29 cellular contexts compared by ENCODE assay signal in the genomic region with DNA sequence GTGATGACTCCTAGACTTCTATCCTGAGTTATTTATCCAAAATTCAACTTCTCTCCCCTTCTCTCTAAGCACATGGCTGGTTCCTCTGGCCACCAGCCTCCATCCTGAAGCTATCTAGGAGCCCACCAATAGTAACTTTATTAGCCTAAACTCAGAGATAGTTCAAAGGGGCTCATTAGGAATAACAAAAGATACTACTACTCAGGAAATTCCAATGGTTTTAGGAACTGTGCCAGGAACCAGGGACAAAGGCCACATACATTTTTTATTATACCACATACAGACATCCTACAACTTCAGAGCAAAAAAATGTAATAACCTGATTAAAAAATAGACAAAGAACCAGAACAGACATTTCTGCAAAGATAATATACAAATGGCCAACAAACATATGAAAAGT. TPM values are rescaled to one million over a fixed set of nuclear protein-coding genes. Genes with fewer than 3 reads are reported as not detected.
DNase-seq lines count a peak whose midpoint lies in the region; ATAC-seq and TF ChIP-seq lines count a peak whose summit lies in the region.
"Had no signal": no experiment of that assay in that cellular context is flagged by ENCODE, and none has a peak within 500 bp of the region (broad histone marks: within the 10 kb centered on the region; RNA-seq: fewer than 3 reads in every experiment).

No MANE protein-coding gene starts in this region.

- peaks cover 31% of the 10 kb centered on the region for H3K36me3 Mint-ChIP-seq in activated CD8-positive, alpha-beta T cell treated with anti-CD3 and anti-CD28 coated beads, Interleukin-2, amount 10 ng/mL, durations not matched to agents 7 days and 5 days (ENCODE audit: low read depth)

- H3K4me1 ChIP-seq in HUES6 (ENCODE audit: control insufficient read depth, insufficient read depth, low read length) (peaks cover 8% of the 10 kb centered on the region), gastrocnemius medialis (no peaks in the 10 kb centered on the region)
- H3K4me1 ChIP-seq: A549, left ventricle myocardium inferior, tibial nerve had no signal

- 0 out of 2 replicates have a peak overlapping the region, but pooled peaks have one; percentile 5 for H3K27ac ChIP-seq in HUES6 (ENCODE audit: low read depth, low read length)
- H3K27ac ChIP-seq in gastrocnemius medialis: no peak overlapping the region
- H3K27ac ChIP-seq: A549, left ventricle myocardium inferior, PC-9, tibial nerve had no signal

- peaks cover 5% of the 10 kb centered on the region for H3K4me1 Mint-ChIP-seq in activated CD8-positive, alpha-beta T cell treated with anti-CD3 and anti-CD28 coated beads, Interleukin-2, amount 10 ng/mL, durations not matched to agents 7 days and 5 days (ENCODE audit: low read depth)
- H3K4me1 Mint-ChIP-seq: natural killer cell had no signal

- H3K9me3 Mint-ChIP-seq in activated CD8-positive, alpha-beta T cell treated with anti-CD3 and anti-CD28 coated beads, Interleukin-2, amount 10 ng/mL, durations not matched to agents 7 days and 5 days (ENCODE audit: insufficient read depth): no peaks in the 10 kb centered on the region
- H3K9me3 Mint-ChIP-seq: CD8-positive, alpha-beta T cell; natural killer cell had no signal

- POLR2A ChIA-PET in activated CD8-positive, alpha-beta T cell treated with anti-CD3 and anti-CD28 coated beads, Interleukin-2, amount 10 ng/mL, durations not matched to agents 7 days and 5 days (lab: Charles Lee): no interaction called here

- no peak for ATAC-seq in activated CD8-positive, alpha-beta T cell treated with anti-CD3 and anti-CD28 coated beads, Interleukin-2, amount 10 ng/mL, durations not matched to agents 7 days and 5 days
- ATAC-seq in gastrocnemius medialis: no peak
- ATAC-seq: A549; CD8-positive, alpha-beta T cell; natural killer cell had no signal

- in situ Hi-C loops in KBM-7 (cut with MboI; ENCODE audit: low pct_unique_long_range_greater_than_20kb, low sequenced_read_pairs) (no loop called here), gastrocnemius medialis (cut with MboI; ENCODE audit: low sequenced_read_pairs in 4 of 4) (no loop called here)

- TF ChIP-seq CTCF in cardiac fibroblast (IDR thresholded peaks at IDR 0.05; ENCODE audit: low read depth, low read length): no peak
- no peak for TF ChIP-seq CTCF in gastrocnemius medialis (IDR thresholded peaks at IDR 0.05 in 4 of 5, conservative IDR thresholded peaks at IDR 0.05 in 1 of 5)

- no peak overlapping the region for H3K27ac Mint-ChIP-seq in activated CD8-positive, alpha-beta T cell treated with anti-CD3 and anti-CD28 coated beads, Interleukin-2, amount 10 ng/mL, durations not matched to agents 7 days and 5 days
- H3K27ac Mint-ChIP-seq: activated B cell treated with CpG ODN at 0.5 μM for 24 hours; B cell; CD8-positive, alpha-beta T cell had no signal

- H3K4me3 Mint-ChIP-seq in activated CD8-positive, alpha-beta T cell treated with anti-CD3 and anti-CD28 coated beads, Interleukin-2, amount 10 ng/mL, durations not matched to agents 7 days and 5 days: no peak overlapping the region
- H3K4me3 Mint-ChIP-seq: activated B cell treated with CpG ODN at 0.5 μM for 24 hours; B cell; CD8-positive, alpha-beta T cell; natural killer cell had no signal

- DNase-seq in Daoy (ENCODE audit: low read depth) (peak; percentile 21), cardiac fibroblast (ENCODE audit: low read depth in 2 of 2) (peak; percentile 16 to 33), left kidney (ENCODE audit: low read depth, low spot score) (peak; percentile 9), mesenteric fat pad (ENCODE audit: low spot score) (no peak), KBM-7 (no peak), gastrocnemius medialis (no peak)
- no peak for DNase-seq in activated CD8-positive, alpha-beta T cell treated with anti-CD3 and anti-CD28 coated beads, Interleukin-2, amount 10 ng/mL, durations not matched to agents 7 days and 5 days
- DNase-seq: activated B cell treated with CpG ODN at 0.5 μM for 24 hours; activated naive CD4-positive, alpha-beta T cell treated with anti-CD3 and anti-CD28 coated beads, Interleukin-2, amount 50 U/mL, for 16 hours; amniotic stem cell; CD8-positive, alpha-beta T cell; cortex of kidney; DMS 273 treated with DMSO at 0.1 percent for 48 hours; H7; KG1; left ventricle myocardium inferior; MV-4-11; natural killer cell; NCI-H146; NCI-H446 treated with DMSO at 0.1 percent for 48 hours; PC-9; Right ventricle myocardium superior; stimulated activated CD4-positive, alpha-beta T cell treated with anti-CD3 and anti-CD28 coated beads, Interleukin-2, amount 100 ng/mL, for 24 hours; SW 1271 had no signal

- no peak overlapping the region for H3K9ac ChIP-seq in HUES6 (ENCODE audit: low read length)

- H3K36me3 ChIP-seq in HUES6 (ENCODE audit: control insufficient read depth, insufficient read depth, low read length) (peaks cover 48% of the 10 kb centered on the region), gastrocnemius medialis (peaks cover 0 to 37% of the 10 kb centered on the region in 2 donors)

- no peak for TF ChIP-seq POLR2A in gastrocnemius medialis (IDR thresholded peaks at IDR 0.05)

- H3K9me3 ChIP-seq in HUES6 (ENCODE audit: control insufficient read depth, insufficient read depth, low read depth, low read length): no peaks in the 10 kb centered on the region
- no peaks in the 10 kb centered on the region for H3K9me3 ChIP-seq in gastrocnemius medialis
- H3K9me3 ChIP-seq: A549, left ventricle myocardium inferior, tibial nerve had no signal

- H3K4me3 ChIP-seq in HUES6 (ENCODE audit: low read depth, low read length) (no peak overlapping the region), cardiac fibroblast (replicated peaks in 1 of 2; ENCODE audit: low read depth in 2 of 2, low read length in 2 of 2) (no peak overlapping the region), gastrocnemius medialis (no peak overlapping the region)
- H3K4me3 ChIP-seq: A549, left ventricle myocardium inferior, PC-9, smooth muscle cell, tibial nerve had no signal

- intact Hi-C loops in gastrocnemius medialis (cut with DNase I; ENCODE audit: low total_unique reads): no loop called here

- no peaks in the 10 kb centered on the region for H3K27me3 ChIP-seq in HUES6 (ENCODE audit: control insufficient read depth, insufficient read depth, low read length)
- no peaks in the 10 kb centered on the region for H3K27me3 ChIP-seq in gastrocnemius medialis
- H3K27me3 ChIP-seq: tibial nerve had no signal

- CTCF ChIA-PET in activated CD8-positive, alpha-beta T cell treated with anti-CD3 and anti-CD28 coated beads, Interleukin-2, amount 10 ng/mL, durations not matched to agents 7 days and 5 days (lab: Charles Lee): no interaction called here

- H3K27me3 Mint-ChIP-seq in activated CD8-positive, alpha-beta T cell treated with anti-CD3 and anti-CD28 coated beads, Interleukin-2, amount 10 ng/mL, durations not matched to agents 7 days and 5 days (ENCODE audit: low read depth): no peaks in the 10 kb centered on the region
- H3K27me3 Mint-ChIP-seq: activated B cell treated with CpG ODN at 0.5 μM for 24 hours, B cell had no signal

RNA-seq across cellular contexts. Expression of a gene that starts 27.9 kb away (rescaled TPM):
- 37.1 and 39.6 TPM in 2 replicates for total RNA-seq in Daoy (2014; rRNA removed; shearing (Covaris generic))
- total RNA-seq in mesenteric fat pad: 15.0 TPM
- 10 to 100 TPM; 20.0 to 24.1 TPM for total RNA-seq in activated CD8-positive, alpha-beta T cell treated with anti-CD3 and anti-CD28 coated beads, Interleukin-2, amount 10 ng/mL, durations not matched to agents 7 days and 5 days
- 10 to 100 TPM in 1 of 4 donors, 1 to 10 TPM in 3; 2.6 to 12.2 (median 3.8) TPM for total RNA-seq in gastrocnemius medialis

Comparison
In these comparisons a context has a peak if more than half of its experiments do, and no peak if none do; other contexts are left out.
1. DNase-seq: peak in Daoy (single experiment), cardiac fibroblast (2 of 2) and left kidney (single experiment); none in mesenteric fat pad (single experiment), KBM-7 (single experiment), activated CD8-positive, alpha-beta T cell treated with anti-CD3 and anti-CD28 coated beads, Interleukin-2, amount 10 ng/mL, durations not matched to agents 7 days and 5 days (single experiment) and gastrocnemius medialis (0 of 2).